14 cellular contexts compared by ENCODE assay signal in the genomic region with DNA sequence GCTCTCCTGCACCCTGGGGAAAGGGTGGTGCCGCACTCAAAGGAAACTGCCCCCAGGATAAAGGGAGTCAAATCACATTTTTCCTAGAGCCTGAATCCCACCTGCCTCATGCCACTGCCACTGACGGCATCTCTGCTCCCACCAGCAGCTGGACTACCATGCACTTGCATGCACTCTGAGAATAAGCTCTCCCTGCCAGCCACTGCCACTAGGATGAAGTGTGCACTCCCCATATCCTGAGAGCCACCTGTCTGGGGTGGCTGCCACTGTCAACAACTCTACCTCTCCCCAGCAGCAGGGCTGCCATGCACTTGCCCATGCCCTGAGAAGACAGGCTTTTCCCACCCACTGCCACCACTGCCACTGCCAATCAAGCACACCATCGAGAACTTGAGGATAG. TPM values are rescaled to one million over a fixed set of nuclear protein-coding genes. Genes with fewer than 3 reads are reported as not detected.
A peak's percentile ranks its signal among the peaks of the same experiment; 100 is the strongest.
DNase-seq lines count a peak whose midpoint lies in the region; ATAC-seq and TF ChIP-seq lines count a peak whose summit lies in the region.
"Had no signal": no experiment of that assay in that cellular context is flagged by ENCODE, and none has a peak within 500 bp of the region (broad histone marks: within the 10 kb centered on the region; RNA-seq: fewer than 3 reads in every experiment).

No MANE protein-coding gene starts in this region.

- no peaks in the 10 kb centered on the region for H3F3A ChIP-seq in GM23338 (replicated peaks; ENCODE audit: low read depth)

- no peak; the same call in 2 of the 3 replicates for ATAC-seq in GM23338
- ATAC-seq in Panc1: peak; percentile 34; the same call in 1 of the 2 replicates
- ATAC-seq in lower lobe of right lung: peak; percentile 16 to 21
- peak; percentile 34 for ATAC-seq in upper lobe of right lung
- no peak for ATAC-seq in HG03280 (IDR thresholded peaks at IDR 0.05; ENCODE audit: unreplicated experiment)

- H3K9me3 ChIP-seq in Panc1 (ENCODE audit: control insufficient read depth, insufficient read depth, low read depth, low read length) (no peaks in the 10 kb centered on the region), lower lobe of right lung (no peaks in the 10 kb centered on the region), upper lobe of right lung (no peaks in the 10 kb centered on the region)

- H3K9me3 Mint-ChIP-seq in GM23338: 0 out of 3 replicates have a peak, but pooled peaks cover 2% of the 10 kb centered on the region
- H3K9me3 Mint-ChIP-seq: CD4-positive, alpha-beta T cell had no signal

- H3K4me2 ChIP-seq in GM23338: no peak overlapping the region

- intact Hi-C loops in Panc1 (cut with micrococcal nuclease; ENCODE audit: unreplicated experiment): loop anchor here (5.0 kb wide), 1 partner anchor 87 kb away; no protein-coding TSS in a partner anchor
- intact Hi-C loops in lower lobe of right lung (cut with DNase I): no loop called here
- intact Hi-C loops in upper lobe of right lung (cut with DNase I): no loop called here

- no peak for TF ChIP-seq CTCF in GM23338 (conservative IDR thresholded peaks at IDR 0.05; ENCODE audit: low read depth in 2 of 2)
- no peak for TF ChIP-seq CTCF in Panc1 (IDR thresholded peaks at IDR 0.05)
- no peak for TF ChIP-seq CTCF in lower lobe of right lung (IDR thresholded peaks at IDR 0.05)
- TF ChIP-seq CTCF in upper lobe of right lung (IDR thresholded peaks at IDR 0.05): no peak

- H3K4me3 ChIP-seq in GM23338 (no peak overlapping the region), Panc1 (ENCODE audit: low read depth in 2 of 2, low read length in 2 of 2) (no peak overlapping the region), lower lobe of right lung (no peak overlapping the region), upper lobe of right lung (no peak overlapping the region)
- H3K4me3 ChIP-seq: GM23248 had no signal

- POLR2A ChIA-PET in Panc1 (lab: Charles Lee): no interaction called here

- H3K27ac Mint-ChIP-seq in GM23338: no peak overlapping the region
- H3K27ac Mint-ChIP-seq: CD4-positive, alpha-beta T cell had no signal

- H2AFZ ChIP-seq in GM23338: peak overlapping the region; percentile 84
- H2AFZ ChIP-seq: GM23248 had no signal

- DNase-seq in GM23338 (ENCODE audit: low spot score) (no peak), Panc1 (ENCODE audit: low read depth, low spot score) (no peak), lower lobe of right lung (no peak), upper lobe of right lung (no peak), SIG-M5 treated with dmso at 0.1 percent for 504 hours (lab: John Stamatoyannopoulos, UW; ENCODE audit: unreplicated experiment) (no peak), SW 1271 (lab: John Stamatoyannopoulos, UW) (no peak)
- DNase-seq: CD4-positive, alpha-beta T cell had no signal

- no peaks in the 10 kb centered on the region for H3K79me2 ChIP-seq in GM23338 (replicated peaks; ENCODE audit: insufficient read depth)

- H3K4me3 Mint-ChIP-seq in GM23338: no peak overlapping the region
- H3K4me3 Mint-ChIP-seq: CD4-positive, alpha-beta T cell had no signal

- in situ Hi-C loops in Panc1 (cut with HindIII; ENCODE audit: low pct_unique_long_range_greater_than_20kb, low sequenced_read_pairs): no loop called here

- H3K27me3 ChIP-seq in GM23338 (ENCODE audit: insufficient read depth): peaks cover 10% of the 10 kb centered on the region
- no peaks in the 10 kb centered on the region; the same call in 1 of the 2 replicates for H3K27me3 ChIP-seq in Panc1 (ENCODE audit: control insufficient read depth, insufficient read depth, low read length)
- H3K27me3 ChIP-seq in lower lobe of right lung (ENCODE audit: low read depth): peaks cover 24% of the 10 kb centered on the region
- H3K27me3 ChIP-seq in upper lobe of right lung: peaks cover 4% of the 10 kb centered on the region

- no peaks in the 10 kb centered on the region for H4K20me1 ChIP-seq in GM23338 (replicated peaks; ENCODE audit: insufficient read depth)

- H3K4me1 ChIP-seq in GM23338 (ENCODE audit: insufficient read depth) (no peaks in the 10 kb centered on the region), Panc1 (ENCODE audit: control insufficient read depth, insufficient read depth, low read length) (no peaks in the 10 kb centered on the region), lower lobe of right lung (no peaks in the 10 kb centered on the region), upper lobe of right lung (no peaks in the 10 kb centered on the region)
- H3K4me1 ChIP-seq: Caco-2 had no signal

- CTCF ChIA-PET in Panc1 (lab: Charles Lee): interaction anchor here (0.5 to 1.2 kb wide), 6 partner anchors 18 to 128 kb away, joined by 3 to 22 read pairs (median 4); no protein-coding TSS in a partner anchor

- no TSS peak for BruUV-seq in Panc1 (replicated peaks; lab: Mats Ljungman, UMichigan)

- H3K27ac ChIP-seq in GM23338 (ENCODE audit: low read depth) (no peak overlapping the region), Panc1 (ENCODE audit: low read length) (no peak overlapping the region), lower lobe of right lung (no peak overlapping the region), upper lobe of right lung (no peak overlapping the region)
- H3K27ac ChIP-seq: C4-2B, GM23248 had no signal

- H3K27me3 Mint-ChIP-seq in GM23338 (ENCODE audit: insufficient read depth, low read depth, poor library complexity): peaks cover 3% of the 10 kb centered on the region

- no peaks in the 10 kb centered on the region for H3K9me2 ChIP-seq in GM23338 (ENCODE audit: insufficient read depth)

- H3K36me3 ChIP-seq in GM23338 (ENCODE audit: insufficient read depth) (no peaks in the 10 kb centered on the region), Panc1 (ENCODE audit: control insufficient read depth, insufficient read depth, low read length) (no peaks in the 10 kb centered on the region), lower lobe of right lung (no peaks in the 10 kb centered on the region), upper lobe of right lung (no peaks in the 10 kb centered on the region)

- H3K4me1 Mint-ChIP-seq in GM23338: no peaks in the 10 kb centered on the region

- no peaks in the 10 kb centered on the region for H3K36me3 Mint-ChIP-seq in GM23338 (ENCODE audit: low read depth)

TF ChIP-seq in GM23338, 12 proteins besides CTCF, POLR2A, EP300 and RAD21 (continues in another document):
- no peak for TF ChIP-seq JUNB (IDR thresholded peaks at IDR 0.05; ENCODE audit: unreplicated experiment)

RNA-seq across cellular contexts. Expression of a gene that starts 31.6 kb away (rescaled TPM):
- total RNA-seq in GM23338 (2014; rRNA removed; shearing (Covaris generic)): not detected in 2 replicates
- not detected in 2 replicates for polyA plus RNA-seq in GM23338 (2016; fragmentation: Nextera tagmentation; extraction: Ambion mirVana)
- not detected for total RNA-seq in Panc1 (2021; ENCODE audit: unreplicated experiment)
- not detected for polyA plus RNA-seq in Panc1 (2012; ENCODE audit: insufficient read length)
- total RNA-seq in lower lobe of right lung: not detected
- total RNA-seq in upper lobe of right lung: not detected
- total RNA-seq: A172; Caco-2; CD4-positive, alpha-beta T cell; GM23248; H7 had no signal
- polyA plus RNA-seq: BJ, GM23248 had no signal

RNA-seq across cellular contexts. Expression of a gene that starts 32.4 kb away (rescaled TPM):
- not detected in 2 replicates for total RNA-seq in GM23338 (2014; rRNA removed; shearing (Covaris generic))
- not detected in 2 replicates for polyA plus RNA-seq in GM23338 (2016; fragmentation: Nextera tagmentation; extraction: Ambion mirVana)
- total RNA-seq in Panc1 (2021; ENCODE audit: unreplicated experiment) (not detected), lower lobe of right lung (0.62 TPM), upper lobe of right lung (not detected)
- not detected for polyA plus RNA-seq in Panc1 (2012; ENCODE audit: insufficient read length)
- total RNA-seq: A172; Caco-2; CD4-positive, alpha-beta T cell; GM23248; H7 had no signal
- polyA plus RNA-seq: BJ, GM23248 had no signal

RNA-seq across cellular contexts. Expression of a gene that starts 44.2 kb away (rescaled TPM):
- total RNA-seq in GM23338 (2014; rRNA removed; shearing (Covaris generic)): not detected in 2 replicates
- polyA plus RNA-seq in GM23338 (2016; fragmentation: Nextera tagmentation; extraction: Ambion mirVana): not detected in 2 replicates
- total RNA-seq in Panc1 (2021; ENCODE audit: unreplicated experiment) (4.0 TPM), lower lobe of right lung (24.7 TPM), upper lobe of right lung (4.2 TPM)
- polyA plus RNA-seq in Panc1 (2012; ENCODE audit: insufficient read length): not detected
- total RNA-seq: Caco-2, GM23248, H7 had no signal
- polyA plus RNA-seq: GM23248 had no signal

Comparison
In these comparisons a context has a peak if more than half of its experiments do, and no peak if none do; other contexts are left out.
1. ATAC-seq: peak in Panc1 (single experiment), lower lobe of right lung (2 of 2) and upper lobe of right lung (single experiment); none in GM23338 (single experiment) and HG03280 (single experiment).